8 cellular contexts compared by ENCODE assay signal in the genomic region with DNA sequence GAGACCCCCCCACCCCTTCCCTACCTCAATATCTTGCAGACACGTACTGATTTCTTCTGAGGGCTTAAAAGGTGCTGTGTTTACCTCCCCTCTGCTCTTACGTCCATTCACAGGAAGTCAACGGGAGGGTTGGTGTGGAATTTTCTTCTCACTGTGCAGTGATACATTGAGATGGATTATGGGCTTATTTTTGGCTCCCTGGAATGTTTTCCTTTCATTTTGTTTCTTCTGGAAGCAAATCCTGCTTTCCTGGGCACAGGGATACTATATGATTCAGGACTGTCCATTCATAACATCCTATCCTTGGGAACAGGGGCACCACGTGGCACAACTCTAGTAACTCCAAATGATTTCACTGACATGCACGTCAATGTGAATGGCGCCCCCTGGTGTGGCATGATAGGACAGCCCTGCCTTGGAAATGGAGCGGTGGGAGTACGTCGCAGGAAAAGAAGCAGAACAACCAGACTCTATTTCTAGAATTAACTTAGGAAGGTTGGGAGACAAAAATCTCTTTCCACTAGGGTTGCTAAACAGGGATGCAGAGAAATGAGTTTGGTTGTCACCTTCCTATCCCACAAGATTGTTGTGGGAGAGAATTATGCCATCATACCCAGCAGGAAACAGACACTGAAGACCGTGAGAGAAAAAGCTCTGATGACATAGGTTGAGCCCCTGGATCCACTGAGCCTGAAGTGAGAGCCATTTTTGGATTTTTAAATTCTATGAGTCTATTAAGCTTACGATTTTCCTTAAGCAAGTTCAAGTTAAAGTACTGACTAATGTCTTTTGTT.
A peak's percentile ranks its signal among the peaks of the same experiment; 100 is the strongest.
DNase-seq lines count a peak whose midpoint lies in the region; ATAC-seq and TF ChIP-seq lines count a peak whose summit lies in the region.

No MANE protein-coding gene starts in this region.

- no peak overlapping the region for H3K4me3 ChIP-seq in AG04449 (ENCODE audit: low read depth, low read length)

- DNase-seq in AG04449 (ENCODE audit: low read depth, low spot score) (no peak), NCI-H146 (lab: John Stamatoyannopoulos, UW) (peak; percentile 44), caudate nucleus (lab: John Stamatoyannopoulos, UW) (peak in 45 of 61 donors; percentile 0 to 59 (median 16)), kidney tubule cell (ENCODE audit: low spot score) (peak; percentile 64)
- DNase-seq in stimulated activated CD4-positive, alpha-beta T cell treated with anti-CD3 and anti-CD28 coated beads, Interleukin-4, amount 100 ng/mL, for 24 hours = peak; percentile 51

- CTCF ChIA-PET in AG04449 (lab: Yijun Ruan, JAX) = interaction anchor here (0.7 to 11.1 kb wide), 8 partner anchors 9 to 181 kb away, joined by 3 to 264 read pairs (median 6); a partner anchor contains a TSS

- ATAC-seq in GM18868 (IDR thresholded peaks at IDR 0.05; ENCODE audit: unreplicated experiment) (peak; percentile 28), GM18517 (IDR thresholded peaks at IDR 0.05; ENCODE audit: unreplicated experiment) (no peak)

- no peak overlapping the region for H3K27ac ChIP-seq in VCaP
- H3K27ac ChIP-seq in caudate nucleus (ENCODE audit: low read depth, low read length) = no peak overlapping the region

- peak; percentile 80 for TF ChIP-seq CTCF in AG04449 (IDR thresholded peaks at IDR 0.05; ENCODE audit: insufficient read depth, low read length, missing control alignments)
- TF ChIP-seq CTCF in VCaP (conservative IDR thresholded peaks at IDR 0.05) = peak; percentile 76

- POLR2A ChIA-PET in AG04449 (lab: Yijun Ruan, JAX) = no interaction called here
